ENCODE assay signal across 25 cellular contexts in the genomic region with DNA sequence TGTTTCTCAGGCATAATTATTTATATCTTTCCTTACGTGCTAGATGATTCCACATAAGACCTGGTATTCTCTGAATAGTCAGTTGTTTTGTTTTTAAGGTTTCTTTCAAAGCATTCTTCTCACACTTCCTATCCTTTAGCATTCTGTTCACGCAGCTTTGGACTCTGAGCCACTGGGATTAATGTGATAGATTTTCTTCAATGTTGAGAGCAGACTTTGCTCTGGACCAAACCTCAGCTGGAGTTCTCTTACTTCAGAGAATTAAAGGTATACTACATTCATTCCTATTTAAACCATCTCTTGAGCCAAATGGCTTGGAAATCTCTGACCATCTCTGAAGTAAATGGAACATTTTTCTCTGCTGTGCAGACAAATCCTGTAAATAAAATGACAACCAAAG.
DNase-seq lines count a peak whose midpoint lies in the region; ATAC-seq, FAIRE-seq and TF ChIP-seq lines count a peak whose summit lies in the region.
"Had no signal": no experiment of that assay in that cellular context is flagged by ENCODE, and none has a peak within 500 bp of the region (broad histone marks: within the 10 kb centered on the region; RNA-seq: fewer than 3 reads in every experiment).

No MANE protein-coding gene starts in this region.

- POLR2A ChIA-PET in CD4-positive, alpha-beta T cell (lab: Charles Lee): no interaction called here
- POLR2A ChIA-PET in naive thymus-derived CD8-positive, alpha-beta T cell (lab: Charles Lee): no interaction called here

- TF ChIP-seq CTCF in CD4-positive, alpha-beta T cell (IDR thresholded peaks at IDR 0.05): no peak
- no peak for TF ChIP-seq CTCF in esophagus muscularis mucosa (IDR thresholded peaks at IDR 0.05)

- TF ChIP-seq EP300 in esophagus muscularis mucosa (IDR thresholded peaks at IDR 0.05): no peak

- WGBS in esophagus muscularis mucosa: 61% methylated on average over 2 of the region's 2 CpGs

- no peaks in the 10 kb centered on the region for H3K9me3 Mint-ChIP-seq in CD4-positive, alpha-beta T cell
- no peaks in the 10 kb centered on the region for H3K9me3 Mint-ChIP-seq in naive thymus-derived CD8-positive, alpha-beta T cell
- H3K9me3 Mint-ChIP-seq: activated T-helper 2 cell treated with anti-CD3 and anti-CD28 coated beads, Interferon-gamma antibody, Interleukin-2, Interleukin-4, amounts not matched to agents 10 μg/mL and 5 μg/mL and 100 μg/mL, durations not matched to agents 14 hours and 24 hours and 36 hours; dendritic cell treated with granulocyte-macrophage colony-stimulating factor and Interleukin-4, amounts not matched to agents 40 ng/mL and 50 ng/mL, for 4 days had no signal

- H3K36me3 Mint-ChIP-seq in CD4-positive, alpha-beta T cell (ENCODE audit: low read depth): peaks cover 92% of the 10 kb centered on the region
- peaks cover 0 to 83% (median 25%) of the 10 kb centered on the region in 3 donors for H3K36me3 Mint-ChIP-seq in naive thymus-derived CD8-positive, alpha-beta T cell

- peaks cover under 1 to 24% (median 17%) of the 10 kb centered on the region in 4 donors for H3K4me1 ChIP-seq in esophagus muscularis mucosa

- H3K4me1 Mint-ChIP-seq in CD4-positive, alpha-beta T cell (ENCODE audit: low read depth): peaks cover 53% of the 10 kb centered on the region
- H3K4me1 Mint-ChIP-seq in naive thymus-derived CD8-positive, alpha-beta T cell: peaks cover 18 to 52% (median 39%) of the 10 kb centered on the region in 4 donors

- peak; percentile 27 for FAIRE-seq in islet of Langerhans (lab: Jason Lieb, UNC)
- FAIRE-seq: keratinocyte had no signal

- no peaks in the 10 kb centered on the region for H3K27me3 Mint-ChIP-seq in CD4-positive, alpha-beta T cell
- H3K27me3 Mint-ChIP-seq in naive thymus-derived CD8-positive, alpha-beta T cell: no peaks in the 10 kb centered on the region
- H3K27me3 Mint-ChIP-seq: dendritic cell treated with granulocyte-macrophage colony-stimulating factor and Interleukin-4, amounts not matched to agents 40 ng/mL and 50 ng/mL, for 4 days had no signal

- no peak for ATAC-seq in CD4-positive, alpha-beta T cell (ENCODE audit: poor library complexity)
- no peak for ATAC-seq in naive thymus-derived CD8-positive, alpha-beta T cell
- ATAC-seq in HG02763 (IDR thresholded peaks at IDR 0.05; ENCODE audit: unreplicated experiment): no peak

- no peak overlapping the region for H3K4me3 ChIP-seq in esophagus muscularis mucosa
- H3K4me3 ChIP-seq: BLaER1 treated with 17β-estradiol and CSF1 and Interleukin-3, amounts not matched to agents 10 nM and 100 nM; skin epidermis; transverse colon had no signal

- CTCF ChIA-PET in CD4-positive, alpha-beta T cell (lab: Charles Lee): no interaction called here

- TF ChIP-seq POLR2A in esophagus muscularis mucosa (IDR thresholded peaks at IDR 0.05; ENCODE audit: low read depth): no peak

- no peak for DNase-seq in CD4-positive, alpha-beta T cell
- DNase-seq in NCI-H82 (lab: John Stamatoyannopoulos, UW): peak; percentile 40
- DNase-seq in naive thymus-derived CD8-positive, alpha-beta T cell: no peak
- DNase-seq in esophagus muscularis mucosa (ENCODE audit: extremely low spot score): no peak
- no peak for DNase-seq in effector CD8-positive, alpha-beta T cell (lab: John Stamatoyannopoulos, UW)
- DNase-seq: activated CD4-positive, alpha-beta T cell treated with anti-CD3 and anti-CD28 coated beads, Interleukin-2, amount 50 U/mL, for 1 hour; Calu3; central memory CD4-positive, alpha-beta T cell; DMS79 treated with DMSO at 0.1 percent for 48 hours; mammary epithelial cell; NCI-H1105 treated with DMSO at 0.1 percent for 48 hours; NCI-H2029; NCI-H2227 treated with DMSO at 0.1 percent for 48 hours; NCI-H526 treated with DMSO at 0.1 percent for 48 hours; Peyer's patch; SHP77 treated with DMSO at 0.1 percent for 48 hours; T-helper 9 cell; transverse colon had no signal

- intact Hi-C loops in CD4-positive, alpha-beta T cell (cut with DNase I, micrococcal nuclease): no loop called here
- intact Hi-C loops in esophagus muscularis mucosa (cut with DNase I): no loop called here

- peak overlapping the region; percentile 58 for H3K27ac Mint-ChIP-seq in CD4-positive, alpha-beta T cell
- peak overlapping the region in 7 of 10 donors; percentile 2 to 88 (median 56) for H3K27ac Mint-ChIP-seq in naive thymus-derived CD8-positive, alpha-beta T cell
- H3K27ac Mint-ChIP-seq: activated T-helper 2 cell treated with anti-CD3 and anti-CD28 coated beads, Interferon-gamma antibody, Interleukin-2, Interleukin-4, amounts not matched to agents 10 μg/mL and 5 μg/mL and 100 μg/mL, durations not matched to agents 14 hours and 24 hours and 36 hours; dendritic cell treated with granulocyte-macrophage colony-stimulating factor and Interleukin-4, amounts not matched to agents 40 ng/mL and 50 ng/mL, for 4 days had no signal

- no peak overlapping the region for H3K4me3 Mint-ChIP-seq in CD4-positive, alpha-beta T cell
- H3K4me3 Mint-ChIP-seq in naive thymus-derived CD8-positive, alpha-beta T cell: no peak overlapping the region
- H3K4me3 Mint-ChIP-seq: dendritic cell treated with granulocyte-macrophage colony-stimulating factor and Interleukin-4, amounts not matched to agents 40 ng/mL and 50 ng/mL, for 4 days had no signal

- peaks cover 0 to 44% (median 21%) of the 10 kb centered on the region in 4 donors for H3K36me3 ChIP-seq in esophagus muscularis mucosa
- H3K36me3 ChIP-seq: transverse colon had no signal

- no peaks in the 10 kb centered on the region for H3K27me3 ChIP-seq in CD4-positive, alpha-beta T cell (ENCODE audit: control insufficient read depth, insufficient read depth, low read length)
- H3K27me3 ChIP-seq in esophagus muscularis mucosa: no peaks in the 10 kb centered on the region
- H3K27me3 ChIP-seq: BLaER1 treated with 17β-estradiol and CSF1 and Interleukin-3, amounts not matched to agents 10 nM and 100 nM; Peyer's patch; transverse colon had no signal

- H3K27ac ChIP-seq in CD4-positive, alpha-beta T cell (ENCODE audit: low read depth, low read length): no peak overlapping the region
- H3K27ac ChIP-seq in esophagus muscularis mucosa (replicated peaks in 1 of 4): no peak overlapping the region
- H3K27ac ChIP-seq: BLaER1 treated with 17β-estradiol and CSF1 and Interleukin-3, amounts not matched to agents 10 nM and 100 nM; skin epidermis had no signal

- no peaks in the 10 kb centered on the region for H3K9me3 ChIP-seq in CD4-positive, alpha-beta T cell (ENCODE audit: control insufficient read depth, low read length)
- no peaks in the 10 kb centered on the region for H3K9me3 ChIP-seq in esophagus muscularis mucosa
- H3K9me3 ChIP-seq: BLaER1 treated with 17β-estradiol and CSF1 and Interleukin-3, amounts not matched to agents 10 nM and 100 nM; Peyer's patch; transverse colon had no signal
